Comparison of ENCODE assay signal across 9 cellular contexts in the genomic region with DNA sequence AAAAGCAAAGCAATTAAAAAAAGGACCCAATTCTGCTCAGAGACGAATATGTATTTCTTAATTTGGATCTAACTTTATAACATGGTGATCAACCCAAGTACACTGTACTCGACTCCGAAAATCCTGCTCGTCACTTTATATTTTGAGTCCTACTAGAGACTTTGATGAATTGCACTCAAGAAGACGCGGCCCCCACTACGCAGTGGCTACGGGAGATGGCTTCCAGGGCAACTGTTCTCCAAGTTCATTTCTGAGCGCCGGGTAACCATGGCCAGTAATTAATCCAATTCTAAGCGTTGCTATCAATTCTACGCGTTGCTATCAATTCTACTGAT. TPM values are rescaled to one million over a fixed set of nuclear protein-coding genes. Genes with fewer than 3 reads are reported as not detected.
DNase-seq lines count a peak whose midpoint lies in the region; ATAC-seq and TF ChIP-seq lines count a peak whose summit lies in the region.
"Had no signal": no experiment of that assay in that cellular context is flagged by ENCODE, and none has a peak within 500 bp of the region (broad histone marks: within the 10 kb centered on the region; RNA-seq: fewer than 3 reads in every experiment).

No MANE protein-coding gene starts in this region.

- no peaks in the 10 kb centered on the region for H3K27me3 ChIP-seq in brain microvascular endothelial cell (replicated peaks)
- no peaks in the 10 kb centered on the region for H3K27me3 ChIP-seq in kidney epithelial cell (ENCODE audit: control insufficient read depth, insufficient read depth, low read length)

- peak overlapping the region; percentile 71 for H3K4me3 ChIP-seq in OCI-LY7 (ENCODE audit: low read depth, low read length, poor library complexity, severe bottlenecking)
- H3K4me3 ChIP-seq in brain microvascular endothelial cell (ENCODE audit: low read depth, low read length): peak overlapping the region; percentile 85
- peak overlapping the region; percentile 80 for H3K4me3 ChIP-seq in kidney epithelial cell (ENCODE audit: low read depth, low read length)

- peaks cover 12 to 17% of the 10 kb centered on the region in 2 donors for H3K36me3 Mint-ChIP-seq in stimulated activated naive B cell treated with anti-CD40 and anti-IgM and Interleukin-4, amounts not matched to agents 10 μg/mL and 1 μg/mL and 100 μg/mL, for 72 hours

- POLR2A ChIA-PET in OCI-LY7 (lab: Charles Lee): interaction anchor here (0.6 to 2.4 kb wide), 2 partner anchors 53 to 177 kb away, joined by 3 to 8 read pairs; no protein-coding TSS in a partner anchor

- peaks cover 13 to 22% of the 10 kb centered on the region in 2 donors for H3K4me1 Mint-ChIP-seq in stimulated activated naive B cell treated with anti-CD40 and anti-IgM and Interleukin-4, amounts not matched to agents 10 μg/mL and 1 μg/mL and 100 μg/mL, for 72 hours

- in situ Hi-C loops in brain microvascular endothelial cell (cut with HindIII; ENCODE audit: low pct_ligation_motif_present, low sequenced_read_pairs): no loop called here

- H2AFZ ChIP-seq in OCI-LY7 (ENCODE audit: low read length): peak overlapping the region; percentile 97

- peak overlapping the region; percentile 96 to 98 for H3K4me3 Mint-ChIP-seq in stimulated activated naive B cell treated with anti-CD40 and anti-IgM and Interleukin-4, amounts not matched to agents 10 μg/mL and 1 μg/mL and 100 μg/mL, for 72 hours

- peak overlapping the region; percentile 98 for H3K27ac Mint-ChIP-seq in stimulated activated naive B cell treated with anti-CD40 and anti-IgM and Interleukin-4, amounts not matched to agents 10 μg/mL and 1 μg/mL and 100 μg/mL, for 72 hours

- H3K27ac ChIP-seq in 22Rv1 (peak overlapping the region; percentile 71), OCI-LY7 (ENCODE audit: low read depth, low read length, poor library complexity, severe bottlenecking) (peak overlapping the region; percentile 59), brain microvascular endothelial cell (peak overlapping the region; percentile 85)

- H3K4me2 ChIP-seq in OCI-LY7 (ENCODE audit: low read length): peak overlapping the region; percentile 83

- peaks cover 0 to 7% of the 10 kb centered on the region in 2 donors for H3K27me3 Mint-ChIP-seq in stimulated activated naive B cell treated with anti-CD40 and anti-IgM and Interleukin-4, amounts not matched to agents 10 μg/mL and 1 μg/mL and 100 μg/mL, for 72 hours

- H3K9me3 ChIP-seq in OCI-LY7 (ENCODE audit: low read length): no peaks in the 10 kb centered on the region

- intact Hi-C loops in OCI-LY7 (cut with micrococcal nuclease; ENCODE audit: unreplicated experiment): loop anchor here (1.0 to 5.0 kb wide), 4 partner anchors 57 to 1979 kb away; partner anchors contain the start of genes NHLRC3, PROSER1, RFXAP and SMAD9

- H4K20me1 ChIP-seq in OCI-LY7 (ENCODE audit: insufficient read depth, low read length): no peaks in the 10 kb centered on the region

- no TSS peak for BruUV-seq in OCI-LY7 (replicated peaks; lab: Mats Ljungman, UMichigan)

- H3K9me2 ChIP-seq in OCI-LY7 (ENCODE audit: insufficient read depth, low read length): no peaks in the 10 kb centered on the region

- H3K9me3 Mint-ChIP-seq in stimulated activated naive B cell treated with anti-CD40 and anti-IgM and Interleukin-4, amounts not matched to agents 10 μg/mL and 1 μg/mL and 100 μg/mL, for 72 hours: no peaks in the 10 kb centered on the region

- TF ChIP-seq CTCF in 22Rv1 (IDR thresholded peaks at IDR 0.05) (no peak), OCI-LY7 (conservative IDR thresholded peaks at IDR 0.05; ENCODE audit: low read length) (no peak), brain microvascular endothelial cell (IDR thresholded peaks at IDR 0.05; ENCODE audit: low read depth, low read length, missing control alignments) (no peak), kidney epithelial cell (IDR thresholded peaks at IDR 0.05; ENCODE audit: insufficient read depth, low read length, poor library complexity, severe bottlenecking) (no peak)

- H3K4me1 ChIP-seq in OCI-LY7 (ENCODE audit: insufficient read depth, low read length, poor library complexity, severe bottlenecking): peaks cover 12% of the 10 kb centered on the region

- DNase-seq in OCI-LY7 (ENCODE audit: low spot score): peak; percentile 60
- DNase-seq in brain microvascular endothelial cell: peak; percentile 40
- no peak for DNase-seq in kidney epithelial cell (ENCODE audit: low read depth)
- no peak for DNase-seq in stimulated activated naive B cell treated with anti-CD40 and anti-IgM and Interleukin-4, amounts not matched to agents 10 μg/mL and 1 μg/mL and 100 μg/mL, for 72 hours
- no peak for DNase-seq in DMS114 treated with DMSO at 0.1 percent for 48 hours (lab: John Stamatoyannopoulos, UW; ENCODE audit: unreplicated experiment)

- H3K79me2 ChIP-seq in OCI-LY7 (ENCODE audit: insufficient read depth, low read depth, low read length): peaks cover 29% of the 10 kb centered on the region

- H3K36me3 ChIP-seq in OCI-LY7 (ENCODE audit: insufficient read depth, low read length) (peaks cover 12% of the 10 kb centered on the region), brain microvascular endothelial cell (replicated peaks) (peaks cover 2% of the 10 kb centered on the region), kidney epithelial cell (ENCODE audit: control insufficient read depth, insufficient read depth, low read length) (peaks cover 1% of the 10 kb centered on the region)

- CTCF ChIA-PET in OCI-LY7 (lab: Charles Lee; ENCODE audit: unreplicated experiment): no interaction called here

- ATAC-seq in GM18502 (IDR thresholded peaks at IDR 0.05; ENCODE audit: poor library complexity, unreplicated experiment) (peak; percentile 30), HG02884 (IDR thresholded peaks at IDR 0.05; ENCODE audit: unreplicated experiment) (peak; percentile 21)
- ATAC-seq in stimulated activated naive B cell treated with anti-CD40 and anti-IgM and Interleukin-4, amounts not matched to agents 10 μg/mL and 1 μg/mL and 100 μg/mL, for 72 hours (replicated peaks): peak; percentile 14 to 22

RNA-seq across cellular contexts. Expression of gene SUPT20H, which starts 0.7 kb away (rescaled TPM):
- total RNA-seq in OCI-LY7 (2014; rRNA removed; shearing (Covaris generic)): 48.3 and 53.0 TPM in 2 replicates
- total RNA-seq in OCI-LY7 (2022) (84.1 and 88.3 TPM in 2 replicates), kidney epithelial cell (45.3 and 58.6 TPM in 2 replicates)

RNA-seq across cellular contexts. Expression of gene CSNK1A1L, which starts 46.7 kb away (rescaled TPM):
- not detected in 2 replicates for total RNA-seq in OCI-LY7 (2014; rRNA removed; shearing (Covaris generic))
- total RNA-seq in OCI-LY7 (2022): not detected in 2 replicates
- total RNA-seq in kidney epithelial cell: not detected in 2 replicates
- total RNA-seq: lung microvascular endothelial cell had no signal

RNA-seq across cellular contexts. Expression of gene EXOSC8, which starts 58.2 kb away (rescaled TPM):
- total RNA-seq in OCI-LY7 (2014; rRNA removed; shearing (Covaris generic)): 96.0 and 106 TPM in 2 replicates
- total RNA-seq in OCI-LY7 (2022) (140 and 141 TPM in 2 replicates), kidney epithelial cell (48.4 and 55.7 TPM in 2 replicates)

RNA-seq across cellular contexts. Expression of gene ALG5, which starts 59.6 kb away (rescaled TPM):
- total RNA-seq in OCI-LY7 (2014; rRNA removed; shearing (Covaris generic)): 23.8 and 25.3 TPM in 2 replicates
- 28.8 and 31.6 TPM in 2 replicates for total RNA-seq in OCI-LY7 (2022)
- total RNA-seq in kidney epithelial cell: 28.8 and 32.0 TPM in 2 replicates

Comparison
In these comparisons a context has a peak if more than half of its experiments do, and no peak if none do; other contexts are left out.
1. DNase-seq: peak in OCI-LY7 (single experiment) and brain microvascular endothelial cell (single experiment); none in kidney epithelial cell (single experiment), stimulated activated naive B cell treated with anti-CD40 and anti-IgM and Interleukin-4, amounts not matched to agents 10 μg/mL and 1 μg/mL and 100 μg/mL, for 72 hours (single experiment) and DMS114 treated with DMSO at 0.1 percent for 48 hours (single experiment).
2. Peak in every context shown above with its lines, with median percentiles within 50 percentile points of each other: H3K27ac ChIP-seq, ATAC-seq and H3K4me3 ChIP-seq.